Comparison of ENCODE assay signal across 24 cellular contexts in genomic region chr2:19101968-19102367, GRCh38.
"Had no signal": no experiment of that assay in that cellular context is flagged by ENCODE, and none has a peak within 500 bp of the region (broad histone marks: within the 10 kb centered on the region; RNA-seq: fewer than 3 reads in every experiment).

No MANE protein-coding gene starts in this region.

- H2AFZ ChIP-seq: hepatocyte had no signal

- H3K27me3 ChIP-seq: dorsolateral prefrontal cortex, esophagus muscularis mucosa, foreskin keratinocyte, gastroesophageal sphincter, heart left ventricle, hepatocyte, left lung had no signal

- H3K4me3 ChIP-seq: coronary artery, dorsolateral prefrontal cortex, esophagus muscularis mucosa, gastroesophageal sphincter, heart left ventricle, hepatocyte, left lung, lower lobe of right lung, mucosa of descending colon had no signal

- H3K27ac ChIP-seq: coronary artery, dorsolateral prefrontal cortex, esophagus muscularis mucosa, foreskin keratinocyte, heart left ventricle, hepatocyte, left lung, lower lobe of right lung had no signal

- H3K4me2 ChIP-seq: hepatocyte had no signal

- ATAC-seq: foreskin keratinocyte, gastroesophageal sphincter, heart left ventricle, left colon, left ventricle myocardium superior, mucosa of descending colon had no signal

- H3K9me3 ChIP-seq: esophagus muscularis mucosa, gastroesophageal sphincter, heart left ventricle, left lung, lower lobe of right lung, mucosa of descending colon had no signal

- H3K79me2 ChIP-seq: hepatocyte had no signal

- FAIRE-seq: colon, endothelial cell of umbilical vein, frontal cortex, kidney had no signal

- H3K36me3 ChIP-seq: esophagus muscularis mucosa, gastroesophageal sphincter, heart left ventricle, left lung, lower lobe of right lung had no signal

- DNase-seq: dermis blood vessel endothelial cell; dorsolateral prefrontal cortex; effector CD4-positive, alpha-beta T cell; effector memory CD4-positive, alpha-beta T cell; foreskin keratinocyte; heart left ventricle; hypothalamus; immature natural killer cell; islet precursor cell; kidney; kidney glomerular epithelial cell; left colon; left lung; left ventricle myocardium superior; lower lobe of right lung; mesenchymal stem cell; mucosa of descending colon had no signal

- H3K4me1 ChIP-seq: heart left ventricle had no signal
